In genomic region chr1:99691175-99691574, GRCh38 we compare ENCODE assay signal across 1 cellular context.
TF ChIP-seq lines count a peak whose summit lies in the region.

No MANE protein-coding gene starts in this region.

TF ChIP-seq in IMR-90, 13 proteins besides CTCF, POLR2A, EP300 and RAD21:
- TF ChIP-seq USF2 (IDR thresholded peaks at IDR 0.05; ENCODE audit: low read depth, low read length) = no peak
- TF ChIP-seq MXI1 (IDR thresholded peaks at IDR 0.05; ENCODE audit: borderline replicate concordance, low read depth, low read length) = no peak
- no peak for TF ChIP-seq CEBPB (IDR thresholded peaks at IDR 0.05; ENCODE audit: low read depth, low read length)
- TF ChIP-seq RCOR1 (IDR thresholded peaks at IDR 0.05; ENCODE audit: insufficient replicate concordance, low read length) = no peak
TF ChIP-seq in IMR-90: peak in this region for 0.
